In the genomic region with DNA sequence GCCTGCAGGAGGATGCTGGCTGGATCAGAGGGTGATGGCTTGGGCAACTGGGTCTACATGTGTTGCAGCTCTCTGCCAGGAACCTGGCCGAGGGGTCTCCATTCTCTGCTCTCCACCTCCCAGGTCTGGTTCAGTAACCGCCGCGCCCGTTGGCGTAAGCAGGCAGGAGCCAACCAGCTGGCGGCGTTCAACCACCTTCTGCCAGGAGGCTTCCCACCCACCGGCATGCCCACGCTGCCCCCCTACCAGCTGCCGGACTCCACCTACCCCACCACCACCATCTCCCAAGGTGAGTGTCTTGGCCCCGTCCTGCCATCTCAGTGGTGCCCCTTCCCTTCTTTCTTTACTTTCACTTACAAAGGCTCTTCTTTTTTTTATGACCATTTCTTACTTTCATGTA, we compare ENCODE assay signal across 8 cellular contexts.
"Had no signal": no experiment of that assay in that cellular context is flagged by ENCODE, and none has a peak within 500 bp of the region (broad histone marks: within the 10 kb centered on the region; RNA-seq: fewer than 3 reads in every experiment).

No MANE protein-coding gene starts in this region.

- ATAC-seq: GM12878 had no signal

- H3K4me3 ChIP-seq: GM12878 had no signal

- DNase-seq: GDM1, GF-D8 had no signal

- FAIRE-seq: G401.6, GM12878, GM12891, GM12892, GM18507, GM19239 had no signal
